Comparison of ENCODE assay signal across 8 cellular contexts in genomic region chr13:98761126-98761978, GRCh38. TPM values are rescaled to one million over a fixed set of nuclear protein-coding genes. Genes with fewer than 3 reads are reported as not detected.
DNase-seq lines count a peak whose midpoint lies in the region; ATAC-seq, FAIRE-seq and TF ChIP-seq lines count a peak whose summit lies in the region.

No MANE protein-coding gene starts in this region.

- H3K9ac ChIP-seq in mesenchymal stem cell (ENCODE audit: low read length) (peak overlapping the region; percentile 60), mesendoderm (ENCODE audit: low read length) (no peak overlapping the region)

- H3K23ac ChIP-seq in mesenchymal stem cell (ENCODE audit: low read length in 2 of 2) (no peak overlapping the region), mesendoderm (ENCODE audit: low read length) (no peak overlapping the region)

- H3K27me3 ChIP-seq in mesenchymal stem cell (ENCODE audit: control insufficient read depth in 1 of 2, insufficient read depth in 1 of 2, low read length in 2 of 2) (peaks cover 0 to 27% of the 10 kb centered on the region in 2 experiments), mesendoderm (ENCODE audit: insufficient read depth, low read length, poor library complexity) (no peaks in the 10 kb centered on the region)

- H3K27ac ChIP-seq in mesenchymal stem cell (ENCODE audit: low read length, poor library complexity, severe bottlenecking) (no peak overlapping the region), mesendoderm (ENCODE audit: low read depth, low read length) (no peak overlapping the region)

- H3K36me3 ChIP-seq in mesenchymal stem cell (ENCODE audit: control insufficient read depth in 1 of 2, insufficient read depth in 2 of 2, low read depth in 1 of 2, low read length in 2 of 2) (no peaks in the 10 kb centered on the region), mesendoderm (ENCODE audit: control insufficient read depth, insufficient read depth, low read length) (no peaks in the 10 kb centered on the region)

- ATAC-seq in HG02678 (IDR thresholded peaks at IDR 0.05; ENCODE audit: unreplicated experiment), result peak; percentile 52

- no peak for DNase-seq in GM12891 (ENCODE audit: insufficient read length, low spot score)
- peak; percentile 85 for DNase-seq in mesenchymal stem cell
- no peak for DNase-seq in SHP77 treated with DMSO at 0.1 percent for 48 hours (lab: John Stamatoyannopoulos, UW)
- no peak for DNase-seq in NCI-H2107 treated with DMSO at 0.1 percent for 48 hours (lab: John Stamatoyannopoulos, UW; ENCODE audit: unreplicated experiment)
- no peak for DNase-seq in mesendoderm
- no peak for DNase-seq in DMS53 treated with DMSO at 0.1 percent for 48 hours (lab: John Stamatoyannopoulos, UW; ENCODE audit: unreplicated experiment)

- H3K4ac ChIP-seq in mesenchymal stem cell (ENCODE audit: low read depth in 1 of 2, low read length in 2 of 2), result no peak overlapping the region
- H3K4ac ChIP-seq in mesendoderm (ENCODE audit: low read depth, low read length), result no peak overlapping the region

- peak overlapping the region; percentile 26 for H3K4me3 Mint-ChIP-seq in T-helper 1 cell treated with Interleukin-12 subunit alpha and Interleukin-12 subunit beta and Interleukin-4 antibody, amounts not matched to agents 30 μg/mL and 1 μg/mL, for 36 hours

- 85% methylated on average over 15 of the region's 15 CpGs for WGBS in mesenchymal stem cell
- no CpG with 5 or more reads among the region's 15 CpGs for WGBS in mesendoderm (ENCODE audit: extremely low coverage, insufficient coverage, low lambda C conversion rate)

- H3K4me1 ChIP-seq in mesenchymal stem cell (ENCODE audit: control insufficient read depth, insufficient read depth, low read depth, low read length), result peaks cover 2% of the 10 kb centered on the region
- no peaks in the 10 kb centered on the region for H3K4me1 ChIP-seq in mesendoderm (ENCODE audit: control insufficient read depth, low read depth, low read length)

- no peak overlapping the region for H4K5ac ChIP-seq in mesendoderm (ENCODE audit: low read length)

- H2BK15ac ChIP-seq in mesenchymal stem cell (ENCODE audit: low read depth, poor library complexity, severe bottlenecking), result no peak overlapping the region
- H2BK15ac ChIP-seq in mesendoderm (replicated peaks; ENCODE audit: low read depth), result no peak overlapping the region

- H3K9me3 Mint-ChIP-seq in T-helper 1 cell treated with Interleukin-12 subunit alpha and Interleukin-12 subunit beta and Interleukin-4 antibody, amounts not matched to agents 30 μg/mL and 1 μg/mL, for 36 hours, result peaks cover 10% of the 10 kb centered on the region

- peaks cover 6% of the 10 kb centered on the region for H3K4me1 Mint-ChIP-seq in T-helper 1 cell treated with Interleukin-12 subunit alpha and Interleukin-12 subunit beta and Interleukin-4 antibody, amounts not matched to agents 30 μg/mL and 1 μg/mL, for 36 hours (ENCODE audit: low read depth)

- H3K27me3 Mint-ChIP-seq in T-helper 1 cell treated with Interleukin-12 subunit alpha and Interleukin-12 subunit beta and Interleukin-4 antibody, amounts not matched to agents 30 μg/mL and 1 μg/mL, for 36 hours (ENCODE audit: low read depth), result peaks cover 8% of the 10 kb centered on the region

- no peak overlapping the region for H3K14ac ChIP-seq in mesenchymal stem cell (ENCODE audit: low read length in 2 of 2)

- no peak overlapping the region for H4K91ac ChIP-seq in mesenchymal stem cell (ENCODE audit: low read length)

- no peak overlapping the region for H2AFZ ChIP-seq in mesenchymal stem cell (ENCODE audit: low read depth, low read length)

- H4K8ac ChIP-seq in mesenchymal stem cell (ENCODE audit: low read length) (peak overlapping the region; percentile 67), mesendoderm (ENCODE audit: low read depth, low read length) (no peak overlapping the region)

- H3K9me3 ChIP-seq in mesenchymal stem cell (ENCODE audit: control insufficient read depth, low read length), result no peaks in the 10 kb centered on the region

- no peak overlapping the region for H2BK12ac ChIP-seq in mesenchymal stem cell (ENCODE audit: low read length in 2 of 2)

- no peak overlapping the region for H3K56ac ChIP-seq in mesendoderm (ENCODE audit: low read length)

- FAIRE-seq in GM12891 (lab: Jason Lieb, UNC), result peak; percentile 47

- H3K4me3 ChIP-seq in mesenchymal stem cell (ENCODE audit: insufficient read depth in 1 of 2, low read depth in 1 of 2, low read length in 2 of 2), result peak overlapping the region in 1 of 2 experiments; percentile 72
- no peak overlapping the region for H3K4me3 ChIP-seq in mesendoderm (ENCODE audit: low read length)

- no peak for TF ChIP-seq POLR2A in GM12891 (IDR thresholded peaks at IDR 0.05; ENCODE audit: low read depth, low read length)

- H2BK120ac ChIP-seq in mesenchymal stem cell (ENCODE audit: low read depth, low read length) (no peak overlapping the region), mesendoderm (ENCODE audit: low read depth, low read length) (no peak overlapping the region)

- H3K18ac ChIP-seq in mesenchymal stem cell (ENCODE audit: low read depth in 1 of 2, low read length in 2 of 2) (peak overlapping the region in 1 of 2 experiments; percentile 44), mesendoderm (ENCODE audit: low read length) (no peak overlapping the region)

- no peak overlapping the region for H3K27ac Mint-ChIP-seq in T-helper 1 cell treated with Interleukin-12 subunit alpha and Interleukin-12 subunit beta and Interleukin-4 antibody, amounts not matched to agents 30 μg/mL and 1 μg/mL, for 36 hours

- H3K36me3 Mint-ChIP-seq in T-helper 1 cell treated with Interleukin-12 subunit alpha and Interleukin-12 subunit beta and Interleukin-4 antibody, amounts not matched to agents 30 μg/mL and 1 μg/mL, for 36 hours (ENCODE audit: low read depth), result peaks cover 3% of the 10 kb centered on the region

- H3K79me2 ChIP-seq in mesendoderm (ENCODE audit: control insufficient read depth, insufficient read depth, low read length), result no peaks in the 10 kb centered on the region

- H3K79me1 ChIP-seq in mesenchymal stem cell (replicated peaks; ENCODE audit: low read length, poor library complexity, severe bottlenecking) (no peaks in the 10 kb centered on the region), mesendoderm (ENCODE audit: low read length) (no peaks in the 10 kb centered on the region)

- no peak overlapping the region for H3K4me2 ChIP-seq in mesenchymal stem cell (ENCODE audit: low read length, poor library complexity, severe bottlenecking)
- no peak overlapping the region for H3K4me2 ChIP-seq in mesendoderm (ENCODE audit: low read length)

- no peak overlapping the region for H2AK5ac ChIP-seq in mesenchymal stem cell (ENCODE audit: low read length, severe bottlenecking)
- H2AK5ac ChIP-seq in mesendoderm (ENCODE audit: low read length), result no peak overlapping the region

- no peak overlapping the region for H2BK5ac ChIP-seq in mesenchymal stem cell (ENCODE audit: low read depth, low read length, poor library complexity, severe bottlenecking)
- H2BK5ac ChIP-seq in mesendoderm (ENCODE audit: low read length), result no peak overlapping the region

TF ChIP-seq in GM12891, 5 proteins besides CTCF, POLR2A, EP300 and RAD21:
- TF ChIP-seq TAF1 (IDR thresholded peaks at IDR 0.05; ENCODE audit: low read depth, low read length) (no peak), POU2F2 (IDR thresholded peaks at IDR 0.05; ENCODE audit: low read depth, low read length) (no peak), PAX5 (IDR thresholded peaks at IDR 0.05; ENCODE audit: insufficient read depth, low read length, severe bottlenecking) (no peak), POLR2AphosphoS5 (IDR thresholded peaks at IDR 0.05; ENCODE audit: low read depth, low read length) (no peak), SPI1 (IDR thresholded peaks at IDR 0.05; ENCODE audit: low read depth, low read length) (no peak)

RNA-seq across cellular contexts. Expression of gene SLC15A1, which starts 8.9 kb away (rescaled TPM):
- polyA plus RNA-seq in GM12891 (2012; ENCODE audit: low read depth, missing spikeins), result not detected
- polyA plus RNA-seq in mesenchymal stem cell (2013, experiment 1 of 2), result not detected
- polyA plus RNA-seq in mesenchymal stem cell (2013, experiment 2 of 2), result not detected
- 0.34 TPM for polyA plus RNA-seq in mesendoderm (2013, experiment 1 of 2)
- polyA plus RNA-seq in mesendoderm (2013, experiment 2 of 2), result 0.39 TPM
